ENCODE assay signal across 20 cellular contexts in the genomic region with DNA sequence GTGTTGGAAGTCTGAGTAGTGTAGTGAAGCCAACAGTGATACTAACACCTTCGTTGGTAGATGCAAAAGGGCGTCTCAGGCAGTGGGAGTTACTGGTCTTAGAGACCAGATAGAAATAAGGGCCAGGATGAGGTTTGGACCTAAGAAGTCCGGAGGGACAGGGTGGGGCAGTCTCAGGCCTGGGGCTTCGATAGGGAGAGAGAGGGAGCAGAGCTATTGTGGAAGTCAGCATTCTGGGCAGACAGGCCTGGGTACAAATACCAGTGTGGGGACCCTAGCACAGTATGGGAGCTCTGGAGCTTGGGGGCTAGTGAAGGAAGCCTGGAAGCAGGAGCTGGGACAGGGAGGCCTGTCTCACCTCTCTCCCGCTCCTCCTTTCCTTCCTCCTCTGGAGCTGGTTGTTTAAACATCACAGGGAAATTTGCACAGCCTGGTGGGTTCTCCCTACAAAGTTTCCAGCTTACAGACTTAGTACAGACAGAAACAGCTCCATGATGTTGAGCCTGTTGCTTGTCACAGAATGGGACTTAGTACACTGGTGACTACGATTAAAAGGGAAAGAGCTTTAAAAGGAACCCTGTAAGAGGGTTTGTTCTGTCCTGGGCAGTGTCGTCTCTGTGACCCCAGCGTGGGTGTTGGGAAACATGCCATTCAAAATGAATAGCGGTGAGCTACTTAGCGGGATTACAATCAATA.
DNase-seq lines count a peak whose midpoint lies in the region; ATAC-seq and TF ChIP-seq lines count a peak whose summit lies in the region.
"Had no signal": no experiment of that assay in that cellular context is flagged by ENCODE, and none has a peak within 500 bp of the region (broad histone marks: within the 10 kb centered on the region; RNA-seq: fewer than 3 reads in every experiment).

No MANE protein-coding gene starts in this region.

- no peaks in the 10 kb centered on the region for H3K36me3 Mint-ChIP-seq in neural progenitor cell
- no peaks in the 10 kb centered on the region for H3K36me3 Mint-ChIP-seq in effector memory CD8-positive, alpha-beta T cell (ENCODE audit: insufficient read depth)
- H3K36me3 Mint-ChIP-seq: CD4-positive, alpha-beta memory T cell had no signal

- H3K9me3 ChIP-seq in cardiac muscle cell (ENCODE audit: low read depth) (no peaks in the 10 kb centered on the region), neural progenitor cell (ENCODE audit: low read depth) (no peaks in the 10 kb centered on the region), aorta (ENCODE audit: control insufficient read depth, low read length) (no peaks in the 10 kb centered on the region)
- H3K9me3 ChIP-seq: SK-N-SH had no signal

- no peak overlapping the region for H3K4me3 ChIP-seq in cardiac muscle cell
- no peak overlapping the region for H3K4me3 ChIP-seq in neural progenitor cell
- H3K4me3 ChIP-seq in aorta (ENCODE audit: low read length in 2 of 2) = no peak overlapping the region
- H3K4me3 ChIP-seq: BLaER1, GM12878 had no signal

- no peak for TF ChIP-seq CTCF in cardiac muscle cell (IDR thresholded peaks at IDR 0.05; ENCODE audit: low read depth, low read length)
- no peak for TF ChIP-seq CTCF in neural progenitor cell (IDR thresholded peaks at IDR 0.05)

- H4K20me1 ChIP-seq in neural progenitor cell (ENCODE audit: low read depth) = no peaks in the 10 kb centered on the region
- H4K20me1 ChIP-seq: BLaER1 had no signal

- H3K27me3 ChIP-seq in cardiac muscle cell = no peaks in the 10 kb centered on the region
- H3K27me3 ChIP-seq in neural progenitor cell = no peaks in the 10 kb centered on the region
- H3K27me3 ChIP-seq in aorta (ENCODE audit: control insufficient read depth in 1 of 2, insufficient read depth in 2 of 2, low read length in 1 of 2) = no peaks in the 10 kb centered on the region
- H3K27me3 ChIP-seq: BLaER1 had no signal

- H3K79me2 ChIP-seq in neural progenitor cell (ENCODE audit: low read depth) = no peaks in the 10 kb centered on the region

- no peak overlapping the region for H3K9ac ChIP-seq in neural progenitor cell
- H3K9ac ChIP-seq: BLaER1, SK-N-SH had no signal

- H3F3A ChIP-seq in neural progenitor cell (ENCODE audit: low read depth) = no peaks in the 10 kb centered on the region

- WGBS in aorta, 2 donors = 62 to 66% methylated on average over 10 of the region's 10 CpGs

- H3K27ac ChIP-seq in cardiac muscle cell (peak overlapping the region; percentile 23), neural progenitor cell (no peak overlapping the region), aorta (ENCODE audit: low read depth in 1 of 2, low read length in 2 of 2) (peak overlapping the region; percentile 20 to 99)
- H3K27ac ChIP-seq: BLaER1 had no signal

- H2AFZ ChIP-seq in neural progenitor cell (replicated peaks) = peak overlapping the region; percentile 22

- H3K4me1 ChIP-seq in cardiac muscle cell (ENCODE audit: low read depth) = peaks cover 10% of the 10 kb centered on the region
- peaks cover 4% of the 10 kb centered on the region for H3K4me1 ChIP-seq in neural progenitor cell
- H3K4me1 ChIP-seq in aorta (ENCODE audit: control insufficient read depth in 1 of 2, insufficient read depth in 2 of 2, low read length in 2 of 2) = peaks cover 7 to 10% of the 10 kb centered on the region in 2 donors

- no peaks in the 10 kb centered on the region for H3K9me3 Mint-ChIP-seq in stimulated activated naive CD8-positive, alpha-beta T cell treated with anti-CD3 and anti-CD28 coated beads, Interleukin-15, amount 100 ng/mL, for 72 hours
- no peaks in the 10 kb centered on the region for H3K9me3 Mint-ChIP-seq in neural progenitor cell
- H3K9me3 Mint-ChIP-seq in effector memory CD8-positive, alpha-beta T cell = no peaks in the 10 kb centered on the region

- H3K36me3 ChIP-seq in cardiac muscle cell (no peaks in the 10 kb centered on the region), neural progenitor cell (no peaks in the 10 kb centered on the region), aorta (ENCODE audit: control insufficient read depth in 1 of 2, insufficient read depth in 2 of 2, low read length in 1 of 2) (no peaks in the 10 kb centered on the region)
- H3K36me3 ChIP-seq: BLaER1 had no signal

- ATAC-seq in stimulated activated naive CD8-positive, alpha-beta T cell treated with anti-CD3 and anti-CD28 coated beads, Interleukin-15, amount 100 ng/mL, for 72 hours = no peak
- no peak for ATAC-seq in stimulated activated naive CD8-positive, alpha-beta T cell treated with anti-CD3 and anti-CD28 coated beads, Interleukin-15, Interleukin-2, amounts not matched to agents 100 U/mL and 50 U/mL, for 24 hours
- ATAC-seq in aorta (ENCODE audit: low FRiP score) (peak; percentile 33), HG02798 (IDR thresholded peaks at IDR 0.05; ENCODE audit: poor library complexity, unreplicated experiment) (no peak)
- no peak for ATAC-seq in effector memory CD8-positive, alpha-beta T cell (replicated peaks)
- ATAC-seq: GM12878, HCT116 had no signal

- peak overlapping the region; percentile 9 to 30 for H3K27ac Mint-ChIP-seq in stimulated activated naive CD8-positive, alpha-beta T cell treated with anti-CD3 and anti-CD28 coated beads, Interleukin-15, amount 100 ng/mL, for 72 hours
- no peak overlapping the region for H3K27ac Mint-ChIP-seq in neural progenitor cell
- H3K27ac Mint-ChIP-seq in effector memory CD8-positive, alpha-beta T cell = no peak overlapping the region
- H3K27ac Mint-ChIP-seq: CD4-positive, alpha-beta memory T cell had no signal

- H3K4me1 Mint-ChIP-seq in stimulated activated naive CD8-positive, alpha-beta T cell treated with anti-CD3 and anti-CD28 coated beads, Interleukin-15, amount 100 ng/mL, for 72 hours = no peaks in the 10 kb centered on the region
- H3K4me1 Mint-ChIP-seq in neural progenitor cell = no peaks in the 10 kb centered on the region
- no peaks in the 10 kb centered on the region for H3K4me1 Mint-ChIP-seq in effector memory CD8-positive, alpha-beta T cell (ENCODE audit: low read depth in 2 of 2)
- H3K4me1 Mint-ChIP-seq: CD4-positive, alpha-beta memory T cell had no signal

- peaks cover 46% of the 10 kb centered on the region for H3K27me3 Mint-ChIP-seq in stimulated activated naive CD8-positive, alpha-beta T cell treated with anti-CD3 and anti-CD28 coated beads, Interleukin-15, amount 100 ng/mL, for 72 hours
- no peaks in the 10 kb centered on the region for H3K27me3 Mint-ChIP-seq in neural progenitor cell (ENCODE audit: insufficient read depth, low read depth)
- H3K27me3 Mint-ChIP-seq in effector memory CD8-positive, alpha-beta T cell = peaks cover 29 to 30% of the 10 kb centered on the region in 2 donors

- intact Hi-C loops in aorta (cut with DNase I) = no loop called here

- H3K4me2 ChIP-seq in neural progenitor cell = no peak overlapping the region
- H3K4me2 ChIP-seq: BLaER1, SK-N-SH had no signal

- H3K4me3 Mint-ChIP-seq in stimulated activated naive CD8-positive, alpha-beta T cell treated with anti-CD3 and anti-CD28 coated beads, Interleukin-15, amount 100 ng/mL, for 72 hours = no peak overlapping the region
- no peak overlapping the region for H3K4me3 Mint-ChIP-seq in neural progenitor cell
- no peak overlapping the region for H3K4me3 Mint-ChIP-seq in effector memory CD8-positive, alpha-beta T cell
- H3K4me3 Mint-ChIP-seq: CD4-positive, alpha-beta memory T cell had no signal

- DNase-seq in stimulated activated naive CD8-positive, alpha-beta T cell treated with anti-CD3 and anti-CD28 coated beads, Interleukin-15, amount 100 ng/mL, for 72 hours = no peak
- no peak for DNase-seq in stimulated activated naive CD8-positive, alpha-beta T cell treated with anti-CD3 and anti-CD28 coated beads, Interleukin-15, Interleukin-2, amounts not matched to agents 100 U/mL and 50 U/mL, for 24 hours
- DNase-seq in cardiac muscle cell (ENCODE audit: low read depth in 1 of 2, low spot score in 1 of 2) (no peak), neural progenitor cell (ENCODE audit: low spot score) (peak; percentile 48), aorta (no peak)
- DNase-seq in effector CD8-positive, alpha-beta T cell (lab: John Stamatoyannopoulos, UW) = no peak
- no peak for DNase-seq in effector memory CD8-positive, alpha-beta T cell
- DNase-seq: Calu3; CD4-positive, alpha-beta memory T cell; NCI-H1436; NCI-H2029 treated with DMSO at 0.1 percent for 48 hours; NCI-H2171 treated with DMSO at 0.1 percent for 48 hours; NCI-H446; NCI-H526 treated with DMSO at 0.1 percent for 48 hours; SHP77 treated with DMSO at 0.1 percent for 48 hours; SK-N-SH had no signal

Comparison
In these comparisons a context has a peak if more than half of its experiments do, and no peak if none do; other contexts are left out.
1. H3K27ac Mint-ChIP-seq: peak in stimulated activated naive CD8-positive, alpha-beta T cell treated with anti-CD3 and anti-CD28 coated beads, Interleukin-15, amount 100 ng/mL, for 72 hours (2 of 2); none in neural progenitor cell (single experiment) and effector memory CD8-positive, alpha-beta T cell (0 of 2).